In genomic region chr10:132540456-132540855, GRCh38 we compare ENCODE assay signal across 9 cellular contexts. TPM values are rescaled to one million over a fixed set of nuclear protein-coding genes. Genes with fewer than 3 reads are reported as not detected.
DNase-seq lines count a peak whose midpoint lies in the region; ATAC-seq and TF ChIP-seq lines count a peak whose summit lies in the region.
"Had no signal": no experiment of that assay in that cellular context is flagged by ENCODE, and none has a peak within 500 bp of the region (broad histone marks: within the 10 kb centered on the region; RNA-seq: fewer than 3 reads in every experiment).

No MANE protein-coding gene starts in this region.

- no peak overlapping the region for H4K8ac ChIP-seq in IMR-90 (ENCODE audit: low read depth in 2 of 2, low read length in 2 of 2)

- H3K56ac ChIP-seq in IMR-90 (ENCODE audit: extremely low read depth, insufficient read depth, low read length), result no peak overlapping the region

- intact Hi-C loops in IMR-90 (cut with micrococcal nuclease), result loop anchor here (1.0 kb wide), 1 partner anchor 97 kb away; no protein-coding TSS in a partner anchor

- 0 out of 2 replicates have a peak overlapping the region, but pooled peaks have one; percentile 54 for H3K4ac ChIP-seq in IMR-90 (ENCODE audit: low read depth, low read length)

- H2AK5ac ChIP-seq in IMR-90 (ENCODE audit: low read depth, low read length), result peak overlapping the region; percentile 22; the same call in 1 of the 2 replicates

- no peak overlapping the region for H4K91ac ChIP-seq in IMR-90 (ENCODE audit: insufficient read depth, low read depth, low read length)

- peak; percentile 39 for TF ChIP-seq CTCF in AG09309 (IDR thresholded peaks at IDR 0.05; ENCODE audit: control insufficient read depth, insufficient read depth, low read depth, low read length, missing control alignments)
- peak; percentile 27 for TF ChIP-seq CTCF in IMR-90 (conservative IDR thresholded peaks at IDR 0.05; ENCODE audit: low read depth, low read length)

- dilution Hi-C loops in IMR-90 (cut with HindIII; ENCODE audit: low sequenced_read_pairs, unreplicated experiment), result no loop called here

- no peaks in the 10 kb centered on the region for H3K9me3 ChIP-seq in IMR-90 (ENCODE audit: control insufficient read depth, insufficient read depth, low read length)
- no peaks in the 10 kb centered on the region for H3K9me3 ChIP-seq in muscle layer of duodenum (ENCODE audit: control insufficient read depth in 1 of 2, low read length in 2 of 2)
- H3K9me3 ChIP-seq: pancreas had no signal

- peaks cover 71% of the 10 kb centered on the region for H4K20me1 ChIP-seq in IMR-90 (ENCODE audit: insufficient read depth, low read length)

- peak overlapping the region; percentile 4 for H2AFZ ChIP-seq in IMR-90 (replicated peaks; ENCODE audit: low read length, poor library complexity)

- H4K5ac ChIP-seq in IMR-90 (ENCODE audit: low read depth, low read length), result no peak overlapping the region

- H3K79me1 ChIP-seq in IMR-90 (ENCODE audit: low read depth in 1 of 2, low read length in 2 of 2), result peaks cover 26 to 85% of the 10 kb centered on the region in 2 experiments

- no peak for TF ChIP-seq POLR2A in IMR-90 (IDR thresholded peaks at IDR 0.05; ENCODE audit: low read depth, low read length)

- H3K36me3 ChIP-seq in IMR-90 (ENCODE audit: control insufficient read depth, insufficient read depth, low read length) (no peaks in the 10 kb centered on the region), muscle layer of duodenum (ENCODE audit: control insufficient read depth in 1 of 2, insufficient read depth in 2 of 2, low read length in 2 of 2) (no peaks in the 10 kb centered on the region)
- H3K36me3 ChIP-seq: pancreas had no signal

- ATAC-seq in IMR-90 (ENCODE audit: low read depth) (no peak), HG02884 (IDR thresholded peaks at IDR 0.05; ENCODE audit: unreplicated experiment) (no peak)
- ATAC-seq: pancreas had no signal

- H2AK9ac ChIP-seq in IMR-90 (replicated peaks; ENCODE audit: low read depth, low read length, poor library complexity), result peak overlapping the region; percentile 47

- H3K23ac ChIP-seq in IMR-90 (ENCODE audit: low read depth, low read length), result 0 out of 2 replicates have a peak overlapping the region, but pooled peaks have one; percentile 17

- BruUV-seq in IMR-90 (replicated peaks; lab: Mats Ljungman, UMichigan), result no TSS peak

- peak overlapping the region; percentile 29; the same call in 1 of the 2 replicates for H3K14ac ChIP-seq in IMR-90 (replicated peaks; ENCODE audit: low read depth, low read length)

- no peak overlapping the region for H3K18ac ChIP-seq in IMR-90 (ENCODE audit: low read depth, low read length)

- DNase-seq in AG09309 (ENCODE audit: low read depth) (no peak), IMR-90 (peak; percentile 29), caudate nucleus (lab: John Stamatoyannopoulos, UW) (peak in 1 of 61 donors; percentile 19), cortex of kidney (lab: John Stamatoyannopoulos, UW) (no peak), NCI-H2171 treated with DMSO at 0.1 percent for 48 hours (lab: John Stamatoyannopoulos, UW) (no peak), NCI-H1694 (lab: John Stamatoyannopoulos, UW) (no peak)

- no peak overlapping the region for H2BK15ac ChIP-seq in IMR-90 (ENCODE audit: low read depth, low read length)

- H2BK120ac ChIP-seq in IMR-90 (ENCODE audit: low read depth, low read length), result no peak overlapping the region

- H3K27ac ChIP-seq in IMR-90 (ENCODE audit: insufficient read depth, low read length), result no peak overlapping the region
- H3K27ac ChIP-seq in caudate nucleus (ENCODE audit: low read depth, low read length), result peak overlapping the region; percentile 67
- H3K27ac ChIP-seq in muscle layer of duodenum (ENCODE audit: low read length), result peak overlapping the region; percentile 30

- H2BK20ac ChIP-seq in IMR-90 (ENCODE audit: low read depth, low read length), result no peak overlapping the region

- in situ Hi-C loops in IMR-90 (cut with MboI; ENCODE audit: low sequenced_read_pairs), result no loop called here

- H2BK5ac ChIP-seq in IMR-90 (ENCODE audit: low read depth, low read length, poor library complexity, severe bottlenecking), result no peak overlapping the region

- H3K4me2 ChIP-seq in IMR-90 (ENCODE audit: low read depth, low read length), result peak overlapping the region; percentile 49

- CTCF ChIA-PET in IMR-90 (lab: Yijun Ruan, JAX), result interaction anchor here (1.1 kb wide), 1 partner anchor 59 kb away, joined by 3 read pairs; no protein-coding TSS in a partner anchor

- no CpG with 5 or more reads among the region's 12 CpGs for WGBS in IMR-90 (ENCODE audit: extremely low coverage in 2 of 2, insufficient read length in 1 of 2), 2 experiments

- 0 out of 2 replicates have a peak overlapping the region, but pooled peaks have one; percentile 6 for H3K9ac ChIP-seq in IMR-90 (ENCODE audit: low read depth, low read length)

- H3K9me1 ChIP-seq in IMR-90 (ENCODE audit: insufficient read depth, low read length), result no peaks in the 10 kb centered on the region; the same call in 1 of the 2 replicates

- no peaks in the 10 kb centered on the region for H3K27me3 ChIP-seq in IMR-90 (ENCODE audit: control insufficient read depth, insufficient read depth, low read length)
- no peaks in the 10 kb centered on the region for H3K27me3 ChIP-seq in muscle layer of duodenum (ENCODE audit: low read depth, low read length)
- H3K27me3 ChIP-seq: pancreas had no signal

- TF ChIP-seq RAD21 in IMR-90 (IDR thresholded peaks at IDR 0.05; ENCODE audit: low read length), result peak; percentile 23

- H3K4me3 ChIP-seq in AG09309 (ENCODE audit: control insufficient read depth, low read depth, low read length), result peak overlapping the region; percentile 17
- H3K4me3 ChIP-seq in IMR-90 (ENCODE audit: insufficient read depth, low read depth, low read length), result no peak overlapping the region
- H3K4me3 ChIP-seq in muscle layer of duodenum (ENCODE audit: low read depth in 1 of 2, low read length in 2 of 2), result peak overlapping the region; percentile 74 to 79

- POLR2A ChIA-PET in IMR-90 (lab: Charles Lee; ENCODE audit: unreplicated experiment), result no interaction called here

- H3K4me1 ChIP-seq in IMR-90 (ENCODE audit: control insufficient read depth, insufficient read depth, low read length) (peaks cover 24% of the 10 kb centered on the region), muscle layer of duodenum (ENCODE audit: control insufficient read depth in 1 of 2, insufficient read depth in 2 of 2, low read length in 2 of 2) (peaks cover 8 to 67% of the 10 kb centered on the region in 2 donors)

TF ChIP-seq in IMR-90, 13 proteins besides CTCF, POLR2A, EP300 and RAD21:
- TF ChIP-seq BHLHE40 (IDR thresholded peaks at IDR 0.05; ENCODE audit: low read depth, low read length) (no peak; the same call in 1 of the 2 replicates), MAFK (IDR thresholded peaks at IDR 0.05; ENCODE audit: low read depth, low read length) (no peak), NFE2L2 (IDR thresholded peaks at IDR 0.05; ENCODE audit: low read depth, low read length) (no peak), SMC3 (IDR thresholded peaks at IDR 0.05; ENCODE audit: low read depth, low read length) (peak; percentile 32; the same call in 1 of the 2 replicates), MAZ (IDR thresholded peaks at IDR 0.05; ENCODE audit: borderline replicate concordance, low read depth, low read length) (no peak), ELK1 (IDR thresholded peaks at IDR 0.05; ENCODE audit: borderline replicate concordance, low read depth, low read length) (no peak), CEBPB (IDR thresholded peaks at IDR 0.05; ENCODE audit: low read depth, low read length) (no peak), RCOR1 (IDR thresholded peaks at IDR 0.05; ENCODE audit: insufficient replicate concordance, low read length) (no peak)

RNA-seq across cellular contexts. Expression of gene INPP5A, which starts 2.9 kb away (rescaled TPM):
- total RNA-seq in IMR-90 (2012; rRNA removed), result 31.7 and 36.7 TPM in 2 replicates
- polyA plus RNA-seq in IMR-90 (2012; rRNA removed), result 20.6 and 21.4 TPM in 2 replicates
- polyA plus RNA-seq in IMR-90 (2012; cell fraction: cytosol; rRNA removed), result 15.9 and 20.4 TPM in 2 replicates
- polyA plus RNA-seq in IMR-90 (2012; cell fraction: nucleus; rRNA removed; ENCODE audit: low replicate concordance), result 12.2 and 16.8 TPM in 2 replicates
